8 cellular contexts compared by ENCODE assay signal in genomic region chr20:4813839-4814695, GRCh38. TPM values are rescaled to one million over a fixed set of nuclear protein-coding genes. Genes with fewer than 3 reads are reported as not detected.
DNase-seq lines count a peak whose midpoint lies in the region; ATAC-seq, FAIRE-seq and TF ChIP-seq lines count a peak whose summit lies in the region.

No MANE protein-coding gene starts in this region.

- intact Hi-C loops in heart right ventricle (cut with DNase I) = no loop called here

- H3K36me3 ChIP-seq in heart right ventricle = peaks cover 0 to 29% (median 0%) of the 10 kb centered on the region in 9 donors

- WGBS in heart right ventricle, 2 donors = 51 to 63% methylated on average over 13 of the region's 13 CpGs

- POLR2A ChIA-PET in activated CD4-positive, alpha-beta T cell treated with anti-CD3 and anti-CD28 coated beads, Interleukin-2, amount 10 ng/mL, durations not matched to agents 7 days and 5 days (lab: Charles Lee) = interaction anchor here (0.6 to 1.2 kb wide), 6 partner anchors 19 to 306 kb away, joined by 3 to 6 read pairs (median 3); partner anchors contain the start of gene PCNA

- peaks cover 78% of the 10 kb centered on the region for H3K36me3 Mint-ChIP-seq in activated CD4-positive, alpha-beta T cell treated with anti-CD3 and anti-CD28 coated beads, Interleukin-2, amount 10 ng/mL, durations not matched to agents 7 days and 5 days (ENCODE audit: low read depth)

- CTCF ChIA-PET in activated CD4-positive, alpha-beta T cell treated with anti-CD3 and anti-CD28 coated beads, Interleukin-2, amount 10 ng/mL, durations not matched to agents 7 days and 5 days (lab: Charles Lee) = interaction anchor here (1.0 to 1.9 kb wide), 3 partner anchors 15 to 26 kb away, joined by 3 to 12 read pairs (median 6); no protein-coding TSS in a partner anchor

- peaks cover 76% of the 10 kb centered on the region for H3K4me1 Mint-ChIP-seq in activated CD4-positive, alpha-beta T cell treated with anti-CD3 and anti-CD28 coated beads, Interleukin-2, amount 10 ng/mL, durations not matched to agents 7 days and 5 days

- peak overlapping the region in 4 of 10 donors; percentile 22 to 54 (median 30) for H3K4me3 ChIP-seq in heart right ventricle

- H3K27ac Mint-ChIP-seq in activated CD4-positive, alpha-beta T cell treated with anti-CD3 and anti-CD28 coated beads, Interleukin-2, amount 10 ng/mL, durations not matched to agents 7 days and 5 days = peak overlapping the region; percentile 97

- H3K27ac ChIP-seq in heart right ventricle = peak overlapping the region in 8 of 10 donors; percentile 28 to 98 (median 69)

- H3K27me3 Mint-ChIP-seq in activated CD4-positive, alpha-beta T cell treated with anti-CD3 and anti-CD28 coated beads, Interleukin-2, amount 10 ng/mL, durations not matched to agents 7 days and 5 days = no peaks in the 10 kb centered on the region

- peak; percentile 73 for DNase-seq in Ammon's horn (ENCODE audit: low spot score)
- DNase-seq in activated CD4-positive, alpha-beta T cell treated with anti-CD3 and anti-CD28 coated beads, Interleukin-2, amount 10 ng/mL, durations not matched to agents 7 days and 5 days = peak; percentile 86
- DNase-seq in heart right ventricle = peak in 1 of 2 donors; percentile 46
- DNase-seq in stimulated activated CD4-positive, alpha-beta T cell treated with anti-CD3 and anti-CD28 coated beads, TNF-alpha, amount 100 ng/mL, for 1 hour (ENCODE audit: low read depth in 3 of 3, low spot score in 1 of 3) = peak in 2 of 3 donors; percentile 48 to 61
- DNase-seq in AG08395 (ENCODE audit: low spot score) = no peak
- no peak for DNase-seq in D721Med (ENCODE audit: insufficient read length, low spot score)

- TF ChIP-seq CTCF in heart right ventricle (IDR thresholded peaks at IDR 0.05) (no peak), D721Med (IDR thresholded peaks at IDR 0.05; ENCODE audit: insufficient read depth, missing control alignments) (no peak)

- H3K9me3 ChIP-seq in heart right ventricle = no peaks in the 10 kb centered on the region

- H3K9me3 Mint-ChIP-seq in activated CD4-positive, alpha-beta T cell treated with anti-CD3 and anti-CD28 coated beads, Interleukin-2, amount 10 ng/mL, durations not matched to agents 7 days and 5 days = no peaks in the 10 kb centered on the region

- H3K4me1 ChIP-seq in heart right ventricle = peaks cover 0 to 89% (median 35%) of the 10 kb centered on the region in 9 donors

- peak overlapping the region; percentile 88 for H3K4me3 Mint-ChIP-seq in activated CD4-positive, alpha-beta T cell treated with anti-CD3 and anti-CD28 coated beads, Interleukin-2, amount 10 ng/mL, durations not matched to agents 7 days and 5 days

- ATAC-seq in GM19351 (IDR thresholded peaks at IDR 0.05; ENCODE audit: unreplicated experiment) (peak; percentile 46), HG03432 (IDR thresholded peaks at IDR 0.05; ENCODE audit: unreplicated experiment) (peak; percentile 50), heart right ventricle (peak; percentile 43 to 78 (median 68))

- no peaks in the 10 kb centered on the region for H3K27me3 ChIP-seq in heart right ventricle

- no peak for FAIRE-seq in D721Med (lab: Jason Lieb, UNC)

RNA-seq across cellular contexts. Expression of gene RASSF2, which starts 9.3 kb away (rescaled TPM):
- 10 to 100 TPM; 61.6 to 70.5 TPM for total RNA-seq in activated CD4-positive, alpha-beta T cell treated with anti-CD3 and anti-CD28 coated beads, Interleukin-2, amount 10 ng/mL, durations not matched to agents 7 days and 5 days
- 10 to 100 TPM in 1 of 10 donors, 1 to 10 TPM in 9; 1.4 to 13.2 (median 3.8) TPM for total RNA-seq in heart right ventricle
- 1 to 10 TPM; 1.6 to 1.9 TPM for polyA plus RNA-seq in heart right ventricle

Comparison
In these comparisons a context has a peak if more than half of its experiments do, and no peak if none do; other contexts are left out.
1. DNase-seq: peak in Ammon's horn (single experiment), activated CD4-positive, alpha-beta T cell treated with anti-CD3 and anti-CD28 coated beads, Interleukin-2, amount 10 ng/mL, durations not matched to agents 7 days and 5 days (single experiment) and stimulated activated CD4-positive, alpha-beta T cell treated with anti-CD3 and anti-CD28 coated beads, TNF-alpha, amount 100 ng/mL, for 1 hour (2 of 3); none in AG08395 (single experiment) and D721Med (single experiment).
2. RNA of gene RASSF2, which starts 9.3 kb away (total RNA-seq): 61.6 to 70.5 TPM in activated CD4-positive, alpha-beta T cell treated with anti-CD3 and anti-CD28 coated beads, Interleukin-2, amount 10 ng/mL, durations not matched to agents 7 days and 5 days; 1.4 to 13.2 TPM in heart right ventricle; every median in the first group is over 4 times any median in the second.
3. Peak in every context shown above with its lines, with median percentiles within 50 percentile points of each other: ATAC-seq.